In genomic region chr6:81253821-81254220, GRCh38 we compare ENCODE assay signal across 22 cellular contexts.
"Had no signal": no experiment of that assay in that cellular context is flagged by ENCODE, and none has a peak within 500 bp of the region (broad histone marks: within the 10 kb centered on the region; RNA-seq: fewer than 3 reads in every experiment).

No MANE protein-coding gene starts in this region.

- H3K4me3 ChIP-seq: cardiac muscle cell, SK-N-MC had no signal

- H3K27me3 ChIP-seq: brain microvascular endothelial cell, cardiac muscle cell had no signal

- DNase-seq: activated CD4-positive, alpha-beta memory T cell treated with anti-CD3 and anti-CD28 coated beads, Interleukin-2, amount 10 ng/mL, durations not matched to agents 7 days and 5 days; activated CD4-positive, alpha-beta T cell treated with anti-CD3 and anti-CD28 coated beads for 36 hours; activated CD4-positive, alpha-beta T cell treated with anti-CD3 and anti-CD28 coated beads, Interleukin-2, amount 50 U/mL, for 1 hour; activated gamma-delta T cell treated with Interleukin-2 at 50 U/mL for 16 hours; activated naive CD4-positive, alpha-beta T cell treated with anti-CD3 and anti-CD28 coated beads, Interleukin-2, amount 10 ng/mL, durations not matched to agents 7 days and 5 days; activated naive CD8-positive, alpha-beta T cell treated with anti-CD3 and anti-CD28 coated beads for 36 hours; activated T-cell treated with anti-CD3 and anti-CD28 coated beads for 4 hours; activated T-cell treated with anti-CD3 and anti-CD28 coated beads, Interleukin-2, amount 50 U/mL, for 48 hours; brain microvascular endothelial cell; NCI-H1048; NCI-H146; NCI-H187 treated with DMSO at 0.1 percent for 48 hours; NCI-H2171; NCI-H345; NCI-H510A; NCI-H526 treated with DMSO at 0.1 percent for 48 hours; NCI-H82; SIG-M5; T-helper 1 cell; WERI-Rb-1 had no signal

- ATAC-seq: activated CD4-positive, alpha-beta T cell treated with anti-CD3 and anti-CD28 coated beads for 36 hours had no signal

- H3K36me3 ChIP-seq: brain microvascular endothelial cell, cardiac muscle cell, WERI-Rb-1 had no signal

- H3K27ac ChIP-seq: brain microvascular endothelial cell, cardiac muscle cell, SK-N-MC, WERI-Rb-1 had no signal
